Comparison of ENCODE assay signal across 17 cellular contexts in genomic region chr1:160755864-160756616, GRCh38. TPM values are rescaled to one million over a fixed set of nuclear protein-coding genes. Genes with fewer than 3 reads are reported as not detected.
DNase-seq lines count a peak whose midpoint lies in the region; ATAC-seq and FAIRE-seq lines count a peak whose summit lies in the region.
"Had no signal": no experiment of that assay in that cellular context is flagged by ENCODE, and none has a peak within 500 bp of the region (broad histone marks: within the 10 kb centered on the region; RNA-seq: fewer than 3 reads in every experiment).

No MANE protein-coding gene starts in this region.

- intact Hi-C loops in left ventricle myocardium superior (cut with micrococcal nuclease), result no loop called here

- peaks cover 60% of the 10 kb centered on the region for H3K4me1 Mint-ChIP-seq in activated naive CD8-positive, alpha-beta T cell (ENCODE audit: low read depth)
- H3K4me1 Mint-ChIP-seq: memory B cell had no signal

- no peak overlapping the region for H3K23ac ChIP-seq in mesendoderm (ENCODE audit: low read length)

- peak overlapping the region; percentile 97 for H3K27ac Mint-ChIP-seq in activated naive CD8-positive, alpha-beta T cell
- H3K27ac Mint-ChIP-seq: memory B cell had no signal

- no peaks in the 10 kb centered on the region for H3K27me3 ChIP-seq in mesendoderm (ENCODE audit: insufficient read depth, low read length, poor library complexity)
- H3K27me3 ChIP-seq: colonic mucosa had no signal

- H3K56ac ChIP-seq in mesendoderm (ENCODE audit: low read length), result no peak overlapping the region

- H3K27ac ChIP-seq in mesendoderm (ENCODE audit: low read depth, low read length), result no peak overlapping the region
- H3K27ac ChIP-seq: colonic mucosa, esophagus muscularis mucosa had no signal

- no CpG with 5 or more reads among the region's 4 CpGs for WGBS in mesendoderm (ENCODE audit: extremely low coverage, insufficient coverage, low lambda C conversion rate)

- peaks cover 27% of the 10 kb centered on the region for H3K36me3 Mint-ChIP-seq in activated naive CD8-positive, alpha-beta T cell

- H3K79me2 ChIP-seq in mesendoderm (ENCODE audit: control insufficient read depth, insufficient read depth, low read length), result no peaks in the 10 kb centered on the region

- H3K9ac ChIP-seq in mesendoderm (ENCODE audit: low read length), result no peak overlapping the region

- no peaks in the 10 kb centered on the region for H3K4me1 ChIP-seq in mesendoderm (ENCODE audit: control insufficient read depth, low read depth, low read length)
- H3K4me1 ChIP-seq: colonic mucosa, esophagus muscularis mucosa, stomach had no signal

- H3K4me3 Mint-ChIP-seq in activated naive CD8-positive, alpha-beta T cell, result peak overlapping the region; percentile 17
- H3K4me3 Mint-ChIP-seq: memory B cell had no signal

- H4K8ac ChIP-seq in mesendoderm (ENCODE audit: low read depth, low read length), result no peak overlapping the region

- H3K9me3 Mint-ChIP-seq in activated naive CD8-positive, alpha-beta T cell (ENCODE audit: low read depth), result peaks cover 7% of the 10 kb centered on the region
- H3K9me3 Mint-ChIP-seq: memory B cell had no signal

- ATAC-seq in HG03097 (IDR thresholded peaks at IDR 0.05; ENCODE audit: low FRiP score, unreplicated experiment), result peak; percentile 34
- no peak for ATAC-seq in left ventricle myocardium superior

- no peaks in the 10 kb centered on the region for H3K79me1 ChIP-seq in mesendoderm (ENCODE audit: low read length)

- H2BK120ac ChIP-seq in mesendoderm (ENCODE audit: low read depth, low read length), result no peak overlapping the region

- no peak overlapping the region for H3K4ac ChIP-seq in mesendoderm (ENCODE audit: low read depth, low read length)

- no peak overlapping the region for H2BK5ac ChIP-seq in mesendoderm (ENCODE audit: low read length)

- peak; percentile 44 for FAIRE-seq in urothelium cell line (lab: Jason Lieb, UNC)

- no peak overlapping the region for H3K4me3 ChIP-seq in mesendoderm (ENCODE audit: low read length)
- H3K4me3 ChIP-seq: colonic mucosa, esophagus muscularis mucosa, stomach had no signal

- H4K5ac ChIP-seq in mesendoderm (ENCODE audit: low read length), result no peak overlapping the region

- H2BK15ac ChIP-seq in mesendoderm (replicated peaks; ENCODE audit: low read depth), result no peak overlapping the region

- no peak overlapping the region for H2AK5ac ChIP-seq in mesendoderm (ENCODE audit: low read length)

- DNase-seq in stimulated activated naive CD4-positive, alpha-beta T cell treated with Interleukin-2 at 50 U/mL for 16 hours (lab: John Stamatoyannopoulos, UW), result peak; percentile 5
- DNase-seq in stimulated activated naive CD4-positive, alpha-beta T cell (lab: John Stamatoyannopoulos, UW), result no peak
- DNase-seq in urothelium cell line (ENCODE audit: low spot score) (no peak), NOMO-1 treated with DMSO at 0.1 percent for 48 hours (lab: John Stamatoyannopoulos, UW; ENCODE audit: unreplicated experiment) (no peak), left ventricle myocardium superior (no peak), mesendoderm (no peak)
- DNase-seq: colonic mucosa, DND-41, NCI-H1417 treated with DMSO at 0.1 percent for 48 hours, posterior cingulate gyrus, stomach had no signal

- no peaks in the 10 kb centered on the region for H3K27me3 Mint-ChIP-seq in activated naive CD8-positive, alpha-beta T cell
- H3K27me3 Mint-ChIP-seq: memory B cell had no signal

- no peaks in the 10 kb centered on the region for H3K36me3 ChIP-seq in mesendoderm (ENCODE audit: control insufficient read depth, insufficient read depth, low read length)
- H3K36me3 ChIP-seq: colonic mucosa, esophagus muscularis mucosa, stomach had no signal

- H3K4me2 ChIP-seq in mesendoderm (ENCODE audit: low read length), result no peak overlapping the region

- no peak overlapping the region for H3K18ac ChIP-seq in mesendoderm (ENCODE audit: low read length)

RNA-seq across cellular contexts. Expression of gene SLAMF7, which starts 17.0 kb away (rescaled TPM):
- total RNA-seq in left ventricle myocardium superior, result 0.50 TPM
- 0.06 TPM for polyA plus RNA-seq in mesendoderm (2013, experiment 1 of 2)
- 0.07 TPM for polyA plus RNA-seq in mesendoderm (2013, experiment 2 of 2)

RNA-seq across cellular contexts. Expression of gene LY9, which starts 39.9 kb away (rescaled TPM):
- not detected for total RNA-seq in left ventricle myocardium superior
- polyA plus RNA-seq in mesendoderm (2013, experiment 1 of 2), result 0.07 TPM
- 0.03 TPM for polyA plus RNA-seq in mesendoderm (2013, experiment 2 of 2)
- total RNA-seq: HT1080, SK-MEL-5 had no signal

RNA-seq across cellular contexts. Expression of gene CD48, which starts 44.4 kb away (rescaled TPM):
- 2.4 TPM for total RNA-seq in left ventricle myocardium superior
- 2.5 TPM for polyA plus RNA-seq in mesendoderm (2013, experiment 1 of 2)
- polyA plus RNA-seq in mesendoderm (2013, experiment 2 of 2), result 2.7 TPM
- total RNA-seq: HT1080, SK-MEL-5 had no signal
